In the genomic region with DNA sequence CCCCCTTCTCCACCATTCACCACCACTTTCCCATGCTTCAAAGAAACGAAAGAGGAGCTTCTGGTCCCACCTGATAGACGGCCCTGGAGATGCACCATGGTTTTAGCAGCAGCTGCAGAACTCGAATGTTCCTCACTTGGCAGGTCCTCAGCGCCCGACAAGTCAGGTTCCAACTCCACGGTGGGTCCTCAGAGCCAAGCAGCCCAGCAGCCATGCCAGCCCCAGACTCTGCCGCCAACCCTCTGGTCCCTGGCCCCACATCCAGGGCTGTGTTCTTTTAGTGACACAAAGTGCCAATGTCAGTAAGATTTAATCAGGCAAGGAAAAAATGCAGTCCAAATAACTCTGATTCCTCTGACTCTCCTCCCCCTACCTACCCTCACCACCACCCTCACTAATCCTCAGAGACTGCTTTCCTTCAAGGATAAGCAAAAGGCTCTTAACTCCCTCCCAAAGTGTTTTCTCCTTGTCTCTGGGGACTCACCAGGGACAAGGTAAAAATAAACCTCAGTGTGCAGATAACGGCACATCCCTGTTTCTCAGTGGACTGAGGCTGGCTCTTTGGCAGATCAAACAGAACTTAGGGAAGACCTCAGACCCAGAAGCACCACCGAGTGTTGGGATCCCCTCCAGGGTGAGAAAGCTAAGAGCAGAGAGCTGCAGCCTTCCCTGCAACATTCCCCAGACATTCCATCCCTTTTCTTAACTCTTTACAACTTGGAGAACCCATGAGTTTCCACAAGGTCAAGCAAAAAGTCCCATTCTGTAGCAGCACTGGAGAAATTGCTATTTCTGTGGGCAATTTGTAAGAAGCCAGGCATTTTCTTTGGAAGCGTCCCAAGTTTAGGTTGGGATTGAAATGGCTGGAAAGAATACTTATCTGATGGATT, we compare ENCODE assay signal across 10 cellular contexts.
DNase-seq lines count a peak whose midpoint lies in the region; ATAC-seq and TF ChIP-seq lines count a peak whose summit lies in the region.
"Had no signal": no experiment of that assay in that cellular context is flagged by ENCODE, and none has a peak within 500 bp of the region (broad histone marks: within the 10 kb centered on the region; RNA-seq: fewer than 3 reads in every experiment).

No MANE protein-coding gene starts in this region.

- H3K27ac ChIP-seq in cardiac muscle cell (peak overlapping the region; percentile 89), heart left ventricle (no peak overlapping the region), SJCRH30 (no peak overlapping the region)
- no peak overlapping the region for H3K27ac ChIP-seq in CD8-positive, alpha-beta T cell (ENCODE audit: low read depth, low read length)
- H3K27ac ChIP-seq: RWPE1, transverse colon had no signal

- H3K36me3 Mint-ChIP-seq in CD8-positive, alpha-beta T cell, result no peaks in the 10 kb centered on the region
- H3K36me3 Mint-ChIP-seq in activated CD8-positive, alpha-beta memory T cell treated with anti-CD3 and anti-CD28 coated beads, Interleukin-2, amount 10 ng/mL, durations not matched to agents 7 days and 5 days, result no peaks in the 10 kb centered on the region

- no peaks in the 10 kb centered on the region for H3K27me3 Mint-ChIP-seq in CD8-positive, alpha-beta T cell (ENCODE audit: low read depth)
- H3K27me3 Mint-ChIP-seq in activated CD8-positive, alpha-beta memory T cell treated with anti-CD3 and anti-CD28 coated beads, Interleukin-2, amount 10 ng/mL, durations not matched to agents 7 days and 5 days, result no peaks in the 10 kb centered on the region

- H3K9me3 ChIP-seq in cardiac muscle cell (ENCODE audit: low read depth) (no peaks in the 10 kb centered on the region), heart left ventricle (no peaks in the 10 kb centered on the region), SJCRH30 (replicated peaks) (no peaks in the 10 kb centered on the region)
- H3K9me3 ChIP-seq in CD8-positive, alpha-beta T cell (ENCODE audit: low read length), result no peaks in the 10 kb centered on the region
- H3K9me3 ChIP-seq: transverse colon had no signal

- peaks cover 37% of the 10 kb centered on the region for H3K4me1 ChIP-seq in cardiac muscle cell (ENCODE audit: low read depth)
- peaks cover 0 to 13% (median 0%) of the 10 kb centered on the region in 12 donors for H3K4me1 ChIP-seq in heart left ventricle
- H3K4me1 ChIP-seq in SJCRH30, result peaks cover 24% of the 10 kb centered on the region
- H3K4me1 ChIP-seq in CD8-positive, alpha-beta T cell (ENCODE audit: insufficient read depth, low read length), result no peaks in the 10 kb centered on the region
- H3K4me1 ChIP-seq: transverse colon had no signal

- H3K36me3 ChIP-seq in cardiac muscle cell, result no peaks in the 10 kb centered on the region
- H3K36me3 ChIP-seq in heart left ventricle, result no peaks in the 10 kb centered on the region
- H3K36me3 ChIP-seq in SJCRH30, result no peaks in the 10 kb centered on the region
- H3K36me3 ChIP-seq in CD8-positive, alpha-beta T cell (ENCODE audit: insufficient read depth, low read length), result no peaks in the 10 kb centered on the region
- H3K36me3 ChIP-seq: transverse colon had no signal

- WGBS in heart left ventricle, 4 donors, result 45 to 54% (median 50%) methylated on average over 10 of the region's 10 CpGs

- no peaks in the 10 kb centered on the region for H3K9me3 Mint-ChIP-seq in CD8-positive, alpha-beta T cell
- no peaks in the 10 kb centered on the region for H3K9me3 Mint-ChIP-seq in activated CD8-positive, alpha-beta memory T cell treated with anti-CD3 and anti-CD28 coated beads, Interleukin-2, amount 10 ng/mL, durations not matched to agents 7 days and 5 days (ENCODE audit: low read depth)

- no peaks in the 10 kb centered on the region for H3K4me1 Mint-ChIP-seq in CD8-positive, alpha-beta T cell (ENCODE audit: low read depth)
- H3K4me1 Mint-ChIP-seq in activated CD8-positive, alpha-beta memory T cell treated with anti-CD3 and anti-CD28 coated beads, Interleukin-2, amount 10 ng/mL, durations not matched to agents 7 days and 5 days, result no peaks in the 10 kb centered on the region

- DNase-seq in cardiac muscle cell (ENCODE audit: low read depth in 1 of 2, low spot score in 1 of 2) (peak; percentile 30 to 57), heart left ventricle (no peak), cerebellar cortex (ENCODE audit: low spot score) (peak; percentile 47), islet precursor cell (peak; percentile 76), SJCRH30 (no peak)
- no peak for DNase-seq in CD8-positive, alpha-beta T cell
- no peak for DNase-seq in activated CD8-positive, alpha-beta memory T cell treated with anti-CD3 and anti-CD28 coated beads, Interleukin-2, amount 10 ng/mL, durations not matched to agents 7 days and 5 days
- DNase-seq: transverse colon had no signal

- no peak overlapping the region for H3K27ac Mint-ChIP-seq in CD8-positive, alpha-beta T cell
- H3K27ac Mint-ChIP-seq in activated CD8-positive, alpha-beta memory T cell treated with anti-CD3 and anti-CD28 coated beads, Interleukin-2, amount 10 ng/mL, durations not matched to agents 7 days and 5 days, result no peak overlapping the region

- ATAC-seq in heart left ventricle (no peak), HG03469 (IDR thresholded peaks at IDR 0.05; ENCODE audit: unreplicated experiment) (no peak)
- ATAC-seq in CD8-positive, alpha-beta T cell, result no peak
- no peak for ATAC-seq in activated CD8-positive, alpha-beta memory T cell treated with anti-CD3 and anti-CD28 coated beads, Interleukin-2, amount 10 ng/mL, durations not matched to agents 7 days and 5 days

- intact Hi-C loops in heart left ventricle (cut with DNase I), result loop anchor here in 1 of 10 donors (10.0 kb wide), 1 partner anchor 177 kb away; no protein-coding TSS in a partner anchor
- intact Hi-C loops in CD8-positive, alpha-beta T cell (cut with DNase I, micrococcal nuclease), result no loop called here

- TF ChIP-seq POLR2A in heart left ventricle (IDR thresholded peaks at IDR 0.05), result no peak

- H3K4me3 ChIP-seq in cardiac muscle cell (no peak overlapping the region), heart left ventricle (peak overlapping the region in 2 of 12 donors; percentile 12 to 17), SJCRH30 (no peak overlapping the region)
- H3K4me3 ChIP-seq in CD8-positive, alpha-beta T cell (ENCODE audit: low read depth, low read length), result no peak overlapping the region
- H3K4me3 ChIP-seq: transverse colon had no signal

- no peak overlapping the region for H3K4me3 Mint-ChIP-seq in CD8-positive, alpha-beta T cell
- H3K4me3 Mint-ChIP-seq in activated CD8-positive, alpha-beta memory T cell treated with anti-CD3 and anti-CD28 coated beads, Interleukin-2, amount 10 ng/mL, durations not matched to agents 7 days and 5 days, result no peak overlapping the region

- CTCF ChIA-PET in CD8-positive, alpha-beta T cell (lab: Charles Lee), result interaction anchor here (0.7 kb wide), 1 partner anchor 9 kb away, joined by 3 read pairs; no protein-coding TSS in a partner anchor
- CTCF ChIA-PET in activated CD8-positive, alpha-beta memory T cell treated with anti-CD3 and anti-CD28 coated beads, Interleukin-2, amount 10 ng/mL, durations not matched to agents 7 days and 5 days (lab: Charles Lee), result no interaction called here

- H3K27me3 ChIP-seq in cardiac muscle cell, result no peaks in the 10 kb centered on the region
- peaks cover 0 to 6% (median 0%) of the 10 kb centered on the region in 9 donors for H3K27me3 ChIP-seq in heart left ventricle
- H3K27me3 ChIP-seq in SJCRH30, result no peaks in the 10 kb centered on the region
- H3K27me3 ChIP-seq in CD8-positive, alpha-beta T cell (ENCODE audit: insufficient read depth, low read length), result no peaks in the 10 kb centered on the region
- H3K27me3 ChIP-seq: transverse colon had no signal

- POLR2A ChIA-PET in CD8-positive, alpha-beta T cell (lab: Charles Lee), result no interaction called here

- TF ChIP-seq CTCF in cardiac muscle cell (IDR thresholded peaks at IDR 0.05; ENCODE audit: low read depth, low read length) (no peak), heart left ventricle (IDR thresholded peaks at IDR 0.05) (no peak)
- TF ChIP-seq CTCF in CD8-positive, alpha-beta T cell (IDR thresholded peaks at IDR 0.05), result no peak

Comparison
In these comparisons a context has a peak if more than half of its experiments do, and no peak if none do; other contexts are left out.
1. DNase-seq: peak in cardiac muscle cell (2 of 2), cerebellar cortex (single experiment) and islet precursor cell (single experiment); none in heart left ventricle (0 of 5), SJCRH30 (0 of 2), CD8-positive, alpha-beta T cell (0 of 7) and activated CD8-positive, alpha-beta memory T cell treated with anti-CD3 and anti-CD28 coated beads, Interleukin-2, amount 10 ng/mL, durations not matched to agents 7 days and 5 days (single experiment).